ENCODE assay signal across 1 cellular context in genomic region chr10:58347967-58348366, GRCh38.
TF ChIP-seq lines count a peak whose summit lies in the region.

No MANE protein-coding gene starts in this region.

TF ChIP-seq in K562, 482 proteins besides CTCF, POLR2A, EP300 and RAD21 (continued from another document):
- no peak for TF ChIP-seq CEBPZ (IDR thresholded peaks at IDR 0.05; ENCODE audit: borderline replicate concordance, low read depth, low read length)
- no peak for TF ChIP-seq NR1H2 (CRISPR knock-in tag; IDR thresholded peaks at IDR 0.05)
- peak; percentile 83 for TF ChIP-seq MAFF (IDR thresholded peaks at IDR 0.05; ENCODE audit: low read length)
- peak; percentile 85 for TF ChIP-seq MAFK (IDR thresholded peaks at IDR 0.05; ENCODE audit: low read length)
- TF ChIP-seq ZBTB49 (CRISPR knock-in tag; IDR thresholded peaks at IDR 0.05; ENCODE audit: borderline replicate concordance): no peak
- no peak for TF ChIP-seq CLOCK (CRISPR knock-in tag; IDR thresholded peaks at IDR 0.05; ENCODE audit: borderline replicate concordance)
TF ChIP-seq in K562: peak in this region for 5.
